In the genomic region with DNA sequence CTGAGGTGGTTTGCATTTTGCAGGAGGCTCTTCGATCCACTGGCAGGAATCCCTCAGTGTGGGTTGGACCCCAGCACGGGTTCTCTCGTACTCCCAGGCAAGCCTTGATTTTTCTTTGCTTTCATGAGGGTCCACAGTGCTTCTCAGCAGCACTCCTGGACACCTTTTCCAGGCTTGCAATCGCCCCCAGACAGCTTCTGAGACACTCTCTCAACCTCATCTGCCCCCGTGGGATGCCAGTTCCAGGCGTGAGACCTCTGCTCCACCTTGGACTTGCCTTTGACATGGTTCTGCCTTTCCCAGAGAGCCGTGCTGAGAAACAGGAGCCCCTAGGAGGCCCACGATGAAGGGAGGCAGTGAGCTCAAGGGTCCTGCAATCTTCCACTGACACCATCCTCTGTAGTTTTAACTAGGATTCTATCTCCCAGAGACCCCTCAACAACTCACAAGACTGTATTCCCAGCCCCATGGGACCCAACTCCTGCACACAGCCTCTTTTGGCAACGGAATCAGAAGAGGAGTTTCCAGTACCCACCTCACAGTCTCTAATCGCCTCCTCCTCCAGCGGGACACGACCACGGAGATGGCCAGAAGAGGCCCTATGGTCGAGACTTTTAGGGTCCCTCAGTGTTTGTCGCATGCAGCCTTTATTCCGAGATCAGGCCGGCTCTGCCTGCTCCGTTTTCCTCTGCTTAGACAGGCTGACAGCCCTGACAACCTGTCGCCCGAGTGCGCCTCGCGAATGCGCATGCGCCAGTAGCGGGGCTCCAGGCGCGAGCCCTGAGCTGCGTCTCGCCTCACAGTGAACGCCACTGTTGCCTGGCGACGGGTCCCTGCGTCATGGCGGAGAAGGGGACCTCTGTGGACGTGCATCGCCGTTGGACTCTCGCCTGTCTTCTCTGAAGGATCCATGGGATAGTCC, we compare ENCODE assay signal across 8 cellular contexts. TPM values are rescaled to one million over a fixed set of nuclear protein-coding genes. Genes with fewer than 3 reads are reported as not detected.
DNase-seq lines count a peak whose midpoint lies in the region; ATAC-seq and TF ChIP-seq lines count a peak whose summit lies in the region.

No MANE protein-coding gene starts in this region.

- no peaks in the 10 kb centered on the region for H3K27me3 ChIP-seq in effector memory CD4-positive, alpha-beta T cell (replicated peaks; ENCODE audit: control insufficient read depth, insufficient read depth, low read length, poor library complexity, severe bottlenecking)

- DNase-seq in AG09309 (ENCODE audit: low read depth) (no peak), NCI-H128 (lab: John Stamatoyannopoulos, UW; ENCODE audit: unreplicated experiment) (peak; percentile 50), dedifferentiated amniotic fluid mesenchymal stem cell (ENCODE audit: extremely low spot score) (no peak)
- DNase-seq in activated CD4-positive, alpha-beta T cell treated with anti-CD3 and anti-CD28 coated beads, Interleukin-2, amount 50 U/mL, for 4 hours, result peak; percentile 39 to 49
- peak; percentile 20 to 47 (median 46) for DNase-seq in effector memory CD4-positive, alpha-beta T cell
- DNase-seq in stimulated activated CD8-positive, alpha-beta memory T cell treated with anti-CD3 and anti-CD28 coated beads, Interleukin-12 subunit alpha, Interleukin-12 subunit beta, amount 100 ng/mL, for 24 hours (ENCODE audit: extremely low read depth), result peak; percentile 31

- H3K4me1 ChIP-seq in effector memory CD4-positive, alpha-beta T cell (ENCODE audit: control insufficient read depth, insufficient read depth, low read length, poor library complexity, severe bottlenecking), result no peaks in the 10 kb centered on the region
- no peaks in the 10 kb centered on the region for H3K4me1 ChIP-seq in mesodermal cell (ENCODE audit: control insufficient read depth, insufficient read depth, low read length, poor library complexity, severe bottlenecking)

- H3K27ac ChIP-seq in effector memory CD4-positive, alpha-beta T cell (ENCODE audit: insufficient read depth, low read length, poor library complexity, severe bottlenecking), result no peak overlapping the region
- no peak overlapping the region for H3K27ac ChIP-seq in mesodermal cell (ENCODE audit: low read depth, low read length, severe bottlenecking)

- TF ChIP-seq CTCF in AG09309 (IDR thresholded peaks at IDR 0.05; ENCODE audit: control insufficient read depth, insufficient read depth, low read depth, low read length, missing control alignments), result no peak

- 22 to 26% methylated on average over 32 to 39 of the region's 39 CpGs for WGBS in mesodermal cell (ENCODE audit: insufficient coverage in 2 of 2), 2 experiments

- ATAC-seq in HG02610 (IDR thresholded peaks at IDR 0.05; ENCODE audit: unreplicated experiment), result no peak

- no peaks in the 10 kb centered on the region for H3K9me3 ChIP-seq in effector memory CD4-positive, alpha-beta T cell (ENCODE audit: control insufficient read depth, low read length)
- H3K9me3 ChIP-seq in mesodermal cell (ENCODE audit: control insufficient read depth, low read length), result peaks cover 21% of the 10 kb centered on the region

- peak overlapping the region; percentile 8 for H3K4me3 ChIP-seq in AG09309 (ENCODE audit: control insufficient read depth, low read depth, low read length)
- H3K4me3 ChIP-seq in effector memory CD4-positive, alpha-beta T cell (ENCODE audit: insufficient read depth, low read depth, low read length, poor library complexity, severe bottlenecking), result peak overlapping the region; percentile 12
- peak overlapping the region; percentile 8 for H3K4me3 ChIP-seq in mesodermal cell (ENCODE audit: extremely low read depth, insufficient read depth, low read length, poor library complexity, severe bottlenecking)

- H3K36me3 ChIP-seq in effector memory CD4-positive, alpha-beta T cell (ENCODE audit: control insufficient read depth, insufficient read depth, low read length), result no peaks in the 10 kb centered on the region
- H3K36me3 ChIP-seq in mesodermal cell (ENCODE audit: control insufficient read depth, insufficient read depth, low read length), result no peaks in the 10 kb centered on the region

RNA-seq across cellular contexts. Expression of a gene that starts 26.0 kb away (rescaled TPM):
- polyA plus RNA-seq in mesodermal cell (2013, experiment 1 of 2), result 7.2 TPM
- polyA plus RNA-seq in mesodermal cell (2013, experiment 2 of 2), result 11.2 TPM

Comparison
In these comparisons a context has a peak if more than half of its experiments do, and no peak if none do; other contexts are left out.
1. DNase-seq: peak in NCI-H128 (single experiment), activated CD4-positive, alpha-beta T cell treated with anti-CD3 and anti-CD28 coated beads, Interleukin-2, amount 50 U/mL, for 4 hours (2 of 2), effector memory CD4-positive, alpha-beta T cell (3 of 3) and stimulated activated CD8-positive, alpha-beta memory T cell treated with anti-CD3 and anti-CD28 coated beads, Interleukin-12 subunit alpha, Interleukin-12 subunit beta, amount 100 ng/mL, for 24 hours (single experiment); none in AG09309 (single experiment) and dedifferentiated amniotic fluid mesenchymal stem cell (single experiment).
2. Peak in every context shown above with its lines, with median percentiles within 50 percentile points of each other: H3K4me3 ChIP-seq.